Comparison of ENCODE assay signal across 8 cellular contexts in genomic region chr16:81889896-81890634, GRCh38.
A peak's percentile ranks its signal among the peaks of the same experiment; 100 is the strongest.
DNase-seq lines count a peak whose midpoint lies in the region; ATAC-seq and TF ChIP-seq lines count a peak whose summit lies in the region.

No MANE protein-coding gene starts in this region.

- H3K36me3 Mint-ChIP-seq in mesothelial cell of epicardium, result no peaks in the 10 kb centered on the region

- no peak overlapping the region for H3K4me3 Mint-ChIP-seq in mesothelial cell of epicardium

- peaks cover 6% of the 10 kb centered on the region for H3K9me3 Mint-ChIP-seq in mesothelial cell of epicardium

- ATAC-seq in HG03108 (IDR thresholded peaks at IDR 0.05; ENCODE audit: unreplicated experiment), result no peak

- DNase-seq in COLO668 (lab: John Stamatoyannopoulos, UW; ENCODE audit: unreplicated experiment), result peak; percentile 49
- peak; percentile 62 for DNase-seq in H4 (ENCODE audit: low spot score)
- DNase-seq in NCI-H345 treated with DMSO at 0.1 percent for 48 hours (lab: John Stamatoyannopoulos, UW; ENCODE audit: unreplicated experiment), result peak; percentile 45
- peak; percentile 30 to 43 for DNase-seq in activated CD4-positive, alpha-beta T cell treated with anti-CD3 and anti-CD28 coated beads, Interleukin-2, amount 50 U/mL, for 4 hours
- peak; percentile 6 for DNase-seq in effector CD8-positive, alpha-beta T cell (lab: John Stamatoyannopoulos, UW)
- DNase-seq in mesothelial cell of epicardium (ENCODE audit: low spot score in 2 of 2, unreplicated experiment in 2 of 2), result peak in 1 of 2 experiments; percentile 63
- DNase-seq in stimulated activated CD8-positive, alpha-beta memory T cell treated with anti-CD3 and anti-CD28 coated beads, Interleukin-4, amount 100 ng/mL, for 48 hours, result peak; percentile 65

- H3K4me1 Mint-ChIP-seq in mesothelial cell of epicardium, result peaks cover 2% of the 10 kb centered on the region

- peak; percentile 73 for TF ChIP-seq CTCF in mesothelial cell of epicardium (IDR thresholded peaks at IDR 0.05; ENCODE audit: unreplicated experiment)

- no peak overlapping the region for H3K27ac Mint-ChIP-seq in mesothelial cell of epicardium

- H3K27me3 Mint-ChIP-seq in mesothelial cell of epicardium (ENCODE audit: low read depth), result peaks cover 2% of the 10 kb centered on the region
